Comparison of ENCODE assay signal across 20 cellular contexts in genomic region chr7:107111196-107111595, GRCh38. TPM values are rescaled to one million over a fixed set of nuclear protein-coding genes. Genes with fewer than 3 reads are reported as not detected.
DNase-seq lines count a peak whose midpoint lies in the region; ATAC-seq and TF ChIP-seq lines count a peak whose summit lies in the region.
"Had no signal": no experiment of that assay in that cellular context is flagged by ENCODE, and none has a peak within 500 bp of the region (broad histone marks: within the 10 kb centered on the region; RNA-seq: fewer than 3 reads in every experiment).

No MANE protein-coding gene starts in this region.

- peaks cover 62% of the 10 kb centered on the region for H3K4me1 ChIP-seq in OCI-LY7 (ENCODE audit: insufficient read depth, low read length, poor library complexity, severe bottlenecking)
- no peaks in the 10 kb centered on the region for H3K4me1 ChIP-seq in mesenchymal stem cell (ENCODE audit: control insufficient read depth, insufficient read depth, low read depth, low read length)
- H3K4me1 ChIP-seq: BLaER1 treated with 17β-estradiol and CSF1 and Interleukin-3, amounts not matched to agents 10 nM and 100 nM had no signal

- no peak overlapping the region for H3K4me3 Mint-ChIP-seq in WTC11
- H3K4me3 Mint-ChIP-seq: CD4-positive, CD25-positive, alpha-beta regulatory T cell; CD8-positive, alpha-beta memory T cell; HFFc6 had no signal

- no peaks in the 10 kb centered on the region for H3K27me3 Mint-ChIP-seq in WTC11 (ENCODE audit: low read depth)
- H3K27me3 Mint-ChIP-seq: CD8-positive, alpha-beta memory T cell had no signal

- intact Hi-C loops in OCI-LY7 (cut with micrococcal nuclease; ENCODE audit: unreplicated experiment) = no loop called here

- H2BK120ac ChIP-seq in mesenchymal stem cell (ENCODE audit: low read depth, low read length) = no peak overlapping the region

- no peaks in the 10 kb centered on the region for H3K79me1 ChIP-seq in mesenchymal stem cell (replicated peaks; ENCODE audit: low read length, poor library complexity, severe bottlenecking)

- no peak overlapping the region for H3K9ac ChIP-seq in mesenchymal stem cell (ENCODE audit: low read length)
- H3K9ac ChIP-seq: BLaER1 treated with 17β-estradiol and CSF1 and Interleukin-3, amounts not matched to agents 10 nM and 100 nM; GM23248 had no signal

- H3K36me3 Mint-ChIP-seq in WTC11 = no peaks in the 10 kb centered on the region
- H3K36me3 Mint-ChIP-seq: CD4-positive, CD25-positive, alpha-beta regulatory T cell; CD8-positive, alpha-beta memory T cell had no signal

- no peaks in the 10 kb centered on the region for H3K9me3 ChIP-seq in OCI-LY7 (ENCODE audit: low read length)
- no peaks in the 10 kb centered on the region for H3K9me3 ChIP-seq in mesenchymal stem cell (ENCODE audit: control insufficient read depth, low read length)
- H3K9me3 ChIP-seq: BLaER1 treated with 17β-estradiol and CSF1 and Interleukin-3, amounts not matched to agents 10 nM and 100 nM had no signal

- DNase-seq in NCI-H146 (lab: John Stamatoyannopoulos, UW) (peak; percentile 5), NCI-H146 treated with DMSO at 0.1 percent for 48 hours (lab: John Stamatoyannopoulos, UW; ENCODE audit: unreplicated experiment) (no peak), M059J (ENCODE audit: low read depth) (peak; percentile 68), OCI-LY7 (ENCODE audit: low spot score) (peak; percentile 64), mesenchymal stem cell (no peak), NCI-H2029 (lab: John Stamatoyannopoulos, UW) (no peak), WTC11 (ENCODE audit: low spot score) (no peak), left lobe of liver (ENCODE audit: low spot score) (no peak)
- DNase-seq: 8988T; CD4-positive, CD25-positive, alpha-beta regulatory T cell; CD8-positive, alpha-beta memory T cell; COR-L47; DMS153; DMS79; GM23248; HCEC 1CT; HFFc6; IMR-90; KBM-7 had no signal

- peak overlapping the region in 1 of 2 experiments; percentile 35 for H3K14ac ChIP-seq in mesenchymal stem cell (ENCODE audit: low read length in 2 of 2)

- no TSS peak for BruUV-seq in OCI-LY7 (replicated peaks; lab: Mats Ljungman, UMichigan)

- H3K79me2 ChIP-seq in OCI-LY7 (ENCODE audit: insufficient read depth, low read depth, low read length) = peaks cover 81% of the 10 kb centered on the region

- no peaks in the 10 kb centered on the region for H4K20me1 ChIP-seq in OCI-LY7 (ENCODE audit: insufficient read depth, low read length)
- H4K20me1 ChIP-seq: BLaER1 treated with 17β-estradiol and CSF1 and Interleukin-3, amounts not matched to agents 10 nM and 100 nM had no signal

- WGBS in mesenchymal stem cell = 100% methylated on average over 1 of the region's 1 CpG

- H3K27ac Mint-ChIP-seq in WTC11 = no peak overlapping the region
- H3K27ac Mint-ChIP-seq: CD4-positive, CD25-positive, alpha-beta regulatory T cell; CD8-positive, alpha-beta memory T cell; HFFc6 had no signal

- CTCF ChIA-PET in OCI-LY7 (lab: Charles Lee; ENCODE audit: unreplicated experiment) (interaction anchor here (1.7 kb wide), 1 partner anchor 10 kb away, joined by 4 read pairs; no protein-coding TSS in a partner anchor), WTC11 (lab: Charles Lee) (no interaction called here)

- no peak overlapping the region for H4K91ac ChIP-seq in mesenchymal stem cell (ENCODE audit: low read length)

- TF ChIP-seq CTCF in OCI-LY7 (conservative IDR thresholded peaks at IDR 0.05; ENCODE audit: low read length) = no peak
- TF ChIP-seq CTCF in WTC11 (IDR thresholded peaks at IDR 0.05) = no peak

- H3K27ac ChIP-seq in OCI-LY7 (ENCODE audit: low read depth, low read length, poor library complexity, severe bottlenecking) = peak overlapping the region; percentile 23
- H3K27ac ChIP-seq in mesenchymal stem cell (ENCODE audit: low read length, poor library complexity, severe bottlenecking) = no peak overlapping the region
- H3K27ac ChIP-seq: BLaER1 treated with 17β-estradiol and CSF1 and Interleukin-3, amounts not matched to agents 10 nM and 100 nM; GM23248 had no signal

- H3K23ac ChIP-seq in mesenchymal stem cell (ENCODE audit: low read length in 2 of 2) = no peak overlapping the region

- peaks cover 3% of the 10 kb centered on the region; the same call in 1 of the 2 replicates for H3K9me3 Mint-ChIP-seq in WTC11
- H3K9me3 Mint-ChIP-seq: CD8-positive, alpha-beta memory T cell; HFFc6 had no signal

- H3K4ac ChIP-seq in mesenchymal stem cell (ENCODE audit: low read depth in 1 of 2, low read length in 2 of 2) = no peak overlapping the region

- H2BK15ac ChIP-seq in mesenchymal stem cell (ENCODE audit: low read depth, poor library complexity, severe bottlenecking) = no peak overlapping the region

- POLR2A ChIA-PET in OCI-LY7 (lab: Charles Lee) (interaction anchor here (3.1 kb wide), 1 partner anchor 11 kb away, joined by 14 read pairs; no protein-coding TSS in a partner anchor), WTC11 (lab: Charles Lee) (no interaction called here)

- peaks cover 11% of the 10 kb centered on the region for H3K4me1 Mint-ChIP-seq in WTC11
- H3K4me1 Mint-ChIP-seq: CD4-positive, CD25-positive, alpha-beta regulatory T cell; CD8-positive, alpha-beta memory T cell had no signal

- H3K4me3 ChIP-seq in OCI-LY7 (ENCODE audit: low read depth, low read length, poor library complexity, severe bottlenecking) (no peak overlapping the region), mesenchymal stem cell (ENCODE audit: insufficient read depth in 1 of 2, low read depth in 1 of 2, low read length in 2 of 2) (no peak overlapping the region)
- H3K4me3 ChIP-seq: BLaER1 treated with 17β-estradiol and CSF1 and Interleukin-3, amounts not matched to agents 10 nM and 100 nM; GM23248 had no signal

- H2AFZ ChIP-seq in OCI-LY7 (ENCODE audit: low read length) = no peak overlapping the region
- H2AFZ ChIP-seq in mesenchymal stem cell (ENCODE audit: low read depth, low read length) = no peak overlapping the region
- H2AFZ ChIP-seq: GM23248 had no signal

- peak overlapping the region in 1 of 2 experiments; percentile 6 for H2BK12ac ChIP-seq in mesenchymal stem cell (ENCODE audit: low read length in 2 of 2)

- no peak overlapping the region for H2BK5ac ChIP-seq in mesenchymal stem cell (ENCODE audit: low read depth, low read length, poor library complexity, severe bottlenecking)

- no peaks in the 10 kb centered on the region for H3K27me3 ChIP-seq in mesenchymal stem cell (ENCODE audit: control insufficient read depth in 1 of 2, insufficient read depth in 1 of 2, low read length in 2 of 2)
- H3K27me3 ChIP-seq: BLaER1 treated with 17β-estradiol and CSF1 and Interleukin-3, amounts not matched to agents 10 nM and 100 nM had no signal

- H3K9me2 ChIP-seq in OCI-LY7 (ENCODE audit: insufficient read depth, low read length) = no peaks in the 10 kb centered on the region

- H3K36me3 ChIP-seq in OCI-LY7 (ENCODE audit: insufficient read depth, low read length) = peaks cover 32% of the 10 kb centered on the region
- H3K36me3 ChIP-seq in mesenchymal stem cell (ENCODE audit: control insufficient read depth in 1 of 2, insufficient read depth in 2 of 2, low read depth in 1 of 2, low read length in 2 of 2) = no peaks in the 10 kb centered on the region
- H3K36me3 ChIP-seq: BLaER1 treated with 17β-estradiol and CSF1 and Interleukin-3, amounts not matched to agents 10 nM and 100 nM had no signal

- peak overlapping the region in 1 of 2 experiments; percentile 50 for H3K18ac ChIP-seq in mesenchymal stem cell (ENCODE audit: low read depth in 1 of 2, low read length in 2 of 2)

- no peak for ATAC-seq in WTC11
- no peak for ATAC-seq in left lobe of liver

- H2AK5ac ChIP-seq in mesenchymal stem cell (ENCODE audit: low read length, severe bottlenecking) = peak overlapping the region; percentile 49

- no peak overlapping the region for H4K8ac ChIP-seq in mesenchymal stem cell (ENCODE audit: low read length)

- H3K4me2 ChIP-seq in OCI-LY7 (ENCODE audit: low read length) (peak overlapping the region; percentile 44), mesenchymal stem cell (ENCODE audit: low read length, poor library complexity, severe bottlenecking) (no peak overlapping the region)
- H3K4me2 ChIP-seq: BLaER1 treated with 17β-estradiol and CSF1 and Interleukin-3, amounts not matched to agents 10 nM and 100 nM had no signal

TF ChIP-seq in WTC11, 78 proteins besides CTCF, POLR2A, EP300 and RAD21 (continues in another document):
- TF ChIP-seq ZNF512 (CRISPR knock-in tag; IDR thresholded peaks at IDR 0.05; ENCODE audit: borderline replicate concordance) (no peak), HMGA2 (CRISPR knock-in tag; IDR thresholded peaks at IDR 0.05) (no peak), USF1 (CRISPR knock-in tag; IDR thresholded peaks at IDR 0.05) (no peak), MAX (CRISPR knock-in tag; IDR thresholded peaks at IDR 0.05) (no peak), EMX1 (CRISPR knock-in tag; IDR thresholded peaks at IDR 0.05) (no peak), RORB (CRISPR knock-in tag; IDR thresholded peaks at IDR 0.05) (no peak)

RNA-seq across cellular contexts. Expression of gene HBP1, which starts 57.6 kb away (rescaled TPM):
- 61.5 and 73.1 TPM in 2 replicates for total RNA-seq in M059J (2014; rRNA removed; shearing (Covaris generic))
- total RNA-seq in OCI-LY7 (2014; rRNA removed; shearing (Covaris generic)) = 9.3 and 10.9 TPM in 2 replicates
- total RNA-seq in OCI-LY7 (2022) (18.1 and 21.7 TPM in 2 replicates), WTC11 (2021) (27.0 to 31.0 TPM (median 29.2 TPM) in 3 replicates), left lobe of liver (32.1 TPM)
- polyA plus RNA-seq in mesenchymal stem cell (2013, experiment 1 of 2) = 39.5 TPM
- 40.4 TPM for polyA plus RNA-seq in mesenchymal stem cell (2013, experiment 2 of 2)

Comparison
In these comparisons a context has a peak if more than half of its experiments do, and no peak if none do; other contexts are left out.
1. DNase-seq: peak in NCI-H146 (single experiment), M059J (single experiment) and OCI-LY7 (single experiment); none in NCI-H146 treated with DMSO at 0.1 percent for 48 hours (single experiment), mesenchymal stem cell (single experiment), NCI-H2029 (single experiment), WTC11 (single experiment) and left lobe of liver (single experiment).